In genomic region chr14:101195309-101195724, GRCh38 we compare ENCODE assay signal across 1 cellular context.
TF ChIP-seq lines count a peak whose summit lies in the region.

No MANE protein-coding gene starts in this region.

TF ChIP-seq in GM23338, 12 proteins besides CTCF, POLR2A, EP300 and RAD21 (continued from another document):
- TF ChIP-seq ETS1 (IDR thresholded peaks at IDR 0.05) = no peak
- no peak for TF ChIP-seq ZNF462 (CRISPR knock-in tag; IDR thresholded peaks at IDR 0.05)
- TF ChIP-seq JUNB (IDR thresholded peaks at IDR 0.05; ENCODE audit: unreplicated experiment) = no peak
- no peak for TF ChIP-seq ZNF331 (CRISPR knock-in tag; IDR thresholded peaks at IDR 0.05; ENCODE audit: low read depth)
- TF ChIP-seq STAT1 (IDR thresholded peaks at IDR 0.05; ENCODE audit: unreplicated experiment) = no peak
- no peak for TF ChIP-seq REST (IDR thresholded peaks at IDR 0.05; ENCODE audit: unreplicated experiment)
- no peak for TF ChIP-seq NANOG (IDR thresholded peaks at IDR 0.05; ENCODE audit: borderline replicate concordance)
- TF ChIP-seq POLR2AphosphoS5 (IDR thresholded peaks at IDR 0.05; ENCODE audit: low read depth) = no peak
- no peak for TF ChIP-seq EZH2 (IDR thresholded peaks at IDR 0.05; ENCODE audit: low read depth, unreplicated experiment)
